18 cellular contexts compared by ENCODE assay signal in the genomic region with DNA sequence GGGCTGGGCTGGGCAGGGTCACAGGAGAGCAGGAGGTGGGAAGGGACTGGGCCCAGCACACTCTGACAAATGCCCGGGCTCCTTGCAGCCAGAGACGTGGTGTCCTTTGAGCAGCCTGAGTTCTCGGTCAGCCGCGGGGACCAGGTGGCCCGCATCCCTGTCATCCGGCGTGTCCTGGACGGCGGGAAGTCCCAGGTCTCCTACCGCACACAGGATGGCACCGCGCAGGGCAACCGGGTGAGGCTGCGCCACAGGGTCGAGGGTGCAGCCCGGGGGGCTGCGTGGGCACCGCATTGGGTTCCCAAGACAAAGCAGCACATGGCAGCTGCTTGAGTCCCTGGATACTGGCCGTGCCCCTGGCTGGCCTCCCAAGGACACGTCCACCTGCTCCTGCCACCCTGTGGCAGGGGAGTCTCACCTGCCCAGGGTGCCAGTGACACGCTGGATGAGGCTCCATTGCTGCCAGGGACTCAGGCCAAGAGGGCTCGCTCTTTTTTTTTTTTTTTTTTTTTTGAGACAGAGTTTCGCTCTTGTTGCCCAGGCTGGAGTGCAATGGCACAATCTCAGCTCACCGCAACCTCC. TPM values are rescaled to one million over a fixed set of nuclear protein-coding genes. Genes with fewer than 3 reads are reported as not detected.
A peak's percentile ranks its signal among the peaks of the same experiment; 100 is the strongest.
DNase-seq lines count a peak whose midpoint lies in the region; ATAC-seq, FAIRE-seq and TF ChIP-seq lines count a peak whose summit lies in the region.
"Had no signal": no experiment of that assay in that cellular context is flagged by ENCODE, and none has a peak within 500 bp of the region (broad histone marks: within the 10 kb centered on the region; RNA-seq: fewer than 3 reads in every experiment).

No MANE protein-coding gene starts in this region.

- TF ChIP-seq RAD21 in HepG2 (CRISPR knock-in tag; IDR thresholded peaks at IDR 0.05): no peak

- TF ChIP-seq POLR2A in HepG2 (IDR thresholded peaks at IDR 0.05; ENCODE audit: insufficient read depth in 1 of 2, low read depth in 2 of 2, low read length in 2 of 2): no peak
- TF ChIP-seq POLR2A in right lobe of liver (IDR thresholded peaks at IDR 0.05): no peak
- no peak for TF ChIP-seq POLR2A in spleen (IDR thresholded peaks at IDR 0.05)

- in situ Hi-C loops in HepG2 (cut with HindIII; ENCODE audit: extremely low pct_ligation_motif_present, low pct_unique_long_range_greater_than_20kb): no loop called here

- no peak overlapping the region for H3K4me2 ChIP-seq in HepG2 (ENCODE audit: low read depth, low read length)

- POLR2A ChIA-PET in HepG2 (lab: Yijun Ruan, JAX): no interaction called here

- CTCF ChIA-PET in HepG2 (lab: Yijun Ruan, JAX; ENCODE audit: low intra/inter-chr PET ratio, low total read pairs): no interaction called here

- H3K27ac ChIP-seq in HepG2 (ENCODE audit: extremely low read length, insufficient read depth, low read length) (no peak overlapping the region), right lobe of liver (no peak overlapping the region), RWPE2 (ENCODE audit: poor library complexity, severe bottlenecking) (no peak overlapping the region), spleen (no peak overlapping the region)

- H3K9ac ChIP-seq in HepG2 (ENCODE audit: insufficient read depth, low read depth, low read length): no peak overlapping the region

- H3K27me3 ChIP-seq in HepG2 (ENCODE audit: control insufficient read depth in 1 of 2, insufficient read depth in 2 of 2, low read length in 2 of 2) (peaks cover 0 to 4% of the 10 kb centered on the region in 2 experiments; a peak in 2 of 5 replicates), right lobe of liver (no peaks in the 10 kb centered on the region), RWPE2 (ENCODE audit: insufficient read depth, poor library complexity, severe bottlenecking) (no peaks in the 10 kb centered on the region), spleen (replicated peaks in 1 of 7) (no peaks in the 10 kb centered on the region)
- H3K27me3 ChIP-seq: BE2C had no signal

- no peaks in the 10 kb centered on the region for H3K36me3 ChIP-seq in HepG2 (replicated peaks in 1 of 2; ENCODE audit: control insufficient read depth in 1 of 2, insufficient read depth in 2 of 2, low read length in 2 of 2)
- H3K36me3 ChIP-seq in right lobe of liver: no peaks in the 10 kb centered on the region
- peaks cover 100% of the 10 kb centered on the region for H3K36me3 ChIP-seq in RWPE2 (ENCODE audit: low read depth)
- peaks cover 0 to 60% (median 2%) of the 10 kb centered on the region in 6 donors for H3K36me3 ChIP-seq in spleen
- H3K36me3 ChIP-seq: BE2C had no signal

- H3K9me3 ChIP-seq in HepG2 (ENCODE audit: low read length): no peaks in the 10 kb centered on the region
- no peaks in the 10 kb centered on the region for H3K9me3 ChIP-seq in right lobe of liver
- no peaks in the 10 kb centered on the region for H3K9me3 ChIP-seq in RWPE2 (ENCODE audit: severe bottlenecking)
- H3K9me3 ChIP-seq in spleen: no peaks in the 10 kb centered on the region
- H3K9me3 ChIP-seq: BE2C had no signal

- DNase-seq in HepG2 (ENCODE audit: low spot score) (no peak), right lobe of liver (no peak), RWPE2 (ENCODE audit: low spot score) (no peak), spleen (peak; percentile 57), MV-4-11 (lab: John Stamatoyannopoulos, UW) (no peak), NCI-H345 treated with DMSO at 0.1 percent for 48 hours (lab: John Stamatoyannopoulos, UW; ENCODE audit: unreplicated experiment) (no peak)
- DNase-seq: ACHN; BE2C; C1 segment of cervical spinal cord; CD4-positive, CD25-positive, alpha-beta regulatory T cell; CD8-positive, alpha-beta memory T cell; COR-L47; DMS79 treated with DMSO at 0.1 percent for 48 hours; GF-D8; GOT3; H7 had no signal

- H3K4me1 ChIP-seq in HepG2 (ENCODE audit: insufficient read depth, low read length): peaks cover 21% of the 10 kb centered on the region
- peaks cover 0 to 4% (median 0%) of the 10 kb centered on the region in 4 donors for H3K4me1 ChIP-seq in right lobe of liver
- no peaks in the 10 kb centered on the region for H3K4me1 ChIP-seq in RWPE2 (ENCODE audit: insufficient read depth, poor library complexity, severe bottlenecking)
- H3K4me1 ChIP-seq in spleen: peaks cover 4 to 31% (median 19%) of the 10 kb centered on the region in 6 donors
- H3K4me1 ChIP-seq: BE2C had no signal

- BruUV-seq in HepG2 (replicated peaks; lab: Mats Ljungman, UMichigan): no TSS peak

- no peak overlapping the region for H3K4me3 ChIP-seq in HepG2 (replicated peaks in 1 of 3; ENCODE audit: insufficient read depth in 1 of 3, low read depth in 2 of 3, low read length in 3 of 3)
- H3K4me3 ChIP-seq in right lobe of liver: no peak overlapping the region
- H3K4me3 ChIP-seq in RWPE2 (ENCODE audit: severe bottlenecking): no peak overlapping the region
- H3K4me3 ChIP-seq in spleen: no peak overlapping the region

- ATAC-seq in HepG2 (no peak), right lobe of liver (no peak), RWPE2 (ENCODE audit: low read depth) (0 out of 3 replicates have a peak, but pooled peaks have one; percentile 1)

- H3K79me2 ChIP-seq in HepG2 (ENCODE audit: insufficient read depth, low read length): no peaks in the 10 kb centered on the region

- H4K20me1 ChIP-seq in HepG2 (ENCODE audit: insufficient read depth, low read length): no peaks in the 10 kb centered on the region

- WGBS in HepG2 (ENCODE audit: low lambda C conversion rate): 78% methylated on average over 5 of the region's 25 CpGs
- WGBS in right lobe of liver (ENCODE audit: insufficient coverage, low coverage, low lambda C conversion rate, missing lambda C conversion rate): 93% methylated on average over 3 of the region's 25 CpGs
- 86 to 95% (median 92%) methylated on average over 11 to 25 of the region's 25 CpGs for WGBS in spleen, 5 donors

- no peak for TF ChIP-seq EP300 in HepG2 (IDR thresholded peaks at IDR 0.05; ENCODE audit: low read depth in 2 of 2, low read length in 2 of 2)
- TF ChIP-seq EP300 in HepG2 (CRISPR knock-in tag; IDR thresholded peaks at IDR 0.05; ENCODE audit: borderline replicate concordance): no peak

- H2AFZ ChIP-seq in HepG2 (ENCODE audit: low read length): no peak overlapping the region

- intact Hi-C loops in HepG2 (cut with micrococcal nuclease; ENCODE audit: unreplicated experiment) (no loop called here), right lobe of liver (cut with DNase I) (no loop called here), spleen (cut with DNase I; ENCODE audit: low total_unique reads) (no loop called here)

- 0 out of 2 replicates have a peak, but pooled peaks have one; percentile 8 for TF ChIP-seq CTCF in HepG2 (CRISPR knock-in tag; IDR thresholded peaks at IDR 0.05)
- no peak for TF ChIP-seq CTCF in right lobe of liver (IDR thresholded peaks at IDR 0.05)
- TF ChIP-seq CTCF in RWPE2 (IDR thresholded peaks at IDR 0.05; ENCODE audit: poor library complexity, severe bottlenecking): no peak
- TF ChIP-seq CTCF in spleen (IDR thresholded peaks at IDR 0.05 in 8 of 11, conservative IDR thresholded peaks at IDR 0.05 in 3 of 11): no peak

- FAIRE-seq in HepG2 (lab: Jason Lieb, UNC): no peak
- FAIRE-seq: A204.1, D721Med had no signal

RNA-seq across cellular contexts. Expression of a gene that starts 21.3 kb away (rescaled TPM):
- total RNA-seq in HepG2 (2016; rRNA removed; fragmentation: Illumina TruSeq; extraction: Trizol): 93.6 and 95.6 TPM in 2 replicates
- 31.6 and 39.5 TPM in 2 replicates for total RNA-seq in HepG2 (2016; cell fraction: cytosol; rRNA removed; fragmentation: Illumina TruSeq; extraction: Trizol; ENCODE audit: low read depth)
- 94.0 and 98.0 TPM in 2 replicates for total RNA-seq in HepG2 (2016; cell fraction: insoluble cytoplasmic fraction; rRNA removed; fragmentation: Illumina TruSeq; extraction: Trizol)
- total RNA-seq in HepG2 (2016; cell fraction: membrane; rRNA removed; fragmentation: Illumina TruSeq; extraction: Trizol): 35.0 and 44.2 TPM in 2 replicates
- total RNA-seq in HepG2 (2016; cell fraction: nucleus; rRNA removed; fragmentation: Illumina TruSeq; extraction: Trizol): 44.3 and 48.9 TPM in 2 replicates
- 59.9 and 93.0 TPM in 2 replicates for polyA plus RNA-seq in HepG2 (2011; rRNA removed)
- 65.7 and 112 TPM in 2 replicates for polyA plus RNA-seq in HepG2 (2011; cell fraction: cytosol; rRNA removed)
- 162 and 164 TPM in 2 replicates for polyA plus RNA-seq in HepG2 (2011; cell fraction: nucleus; rRNA removed)
- polyA plus RNA-seq in HepG2 (2012): 57.4 and 59.7 TPM in 2 replicates
- polyA plus RNA-seq in HepG2 (2016; cell fraction: cytosol; fragmentation: Illumina TruSeq; extraction: Trizol; ENCODE audit: low read depth): 29.0 and 30.8 TPM in 2 replicates
- 86.3 and 86.5 TPM in 2 replicates for polyA plus RNA-seq in HepG2 (2016; cell fraction: insoluble cytoplasmic fraction; fragmentation: Illumina TruSeq; extraction: Trizol; ENCODE audit: low read depth)
- polyA plus RNA-seq in HepG2 (2016; cell fraction: membrane; fragmentation: Illumina TruSeq; extraction: Trizol; ENCODE audit: low read depth): 25.3 and 27.1 TPM in 2 replicates
- polyA plus RNA-seq in HepG2 (2016; cell fraction: nucleus; fragmentation: Illumina TruSeq; extraction: Trizol; ENCODE audit: insufficient read depth, low read depth): 72.3 and 78.9 TPM in 2 replicates
- polyA minus RNA-seq in HepG2 (2011; rRNA and poly(A)+ RNA removed; ENCODE audit: low replicate concordance): 28.9 and 121 TPM in 2 replicates
- polyA minus RNA-seq in HepG2 (2011; cell fraction: cytosol; rRNA and poly(A)+ RNA removed): 45.9 and 49.6 TPM in 2 replicates
- polyA minus RNA-seq in HepG2 (2011; cell fraction: nucleus; rRNA and poly(A)+ RNA removed): 26.3 and 28.6 TPM in 2 replicates
- total RNA-seq in right lobe of liver: 10 to 100 TPM; 38.6 to 87.4 (median 76.9) TPM
- total RNA-seq in spleen: 10 to 100 TPM; 23.5 to 45.1 (median 33.5) TPM
- polyA plus RNA-seq in spleen: 10 to 100 TPM; 34.2 to 45.9 (median 37.0) TPM

RNA-seq across cellular contexts. Expression of a gene that starts 22.5 kb away (rescaled TPM):
- total RNA-seq in HepG2 (2016; rRNA removed; fragmentation: Illumina TruSeq; extraction: Trizol): 4.0 and 6.9 TPM in 2 replicates
- 9.2 and 10.4 TPM in 2 replicates for total RNA-seq in HepG2 (2016; cell fraction: cytosol; rRNA removed; fragmentation: Illumina TruSeq; extraction: Trizol; ENCODE audit: low read depth)
- total RNA-seq in HepG2 (2016; cell fraction: insoluble cytoplasmic fraction; rRNA removed; fragmentation: Illumina TruSeq; extraction: Trizol): 3.9 and 6.3 TPM in 2 replicates
- total RNA-seq in HepG2 (2016; cell fraction: membrane; rRNA removed; fragmentation: Illumina TruSeq; extraction: Trizol): 10.1 and 14.6 TPM in 2 replicates
- 3.7 and 3.9 TPM in 2 replicates for total RNA-seq in HepG2 (2016; cell fraction: nucleus; rRNA removed; fragmentation: Illumina TruSeq; extraction: Trizol)
- polyA plus RNA-seq in HepG2 (2011; rRNA removed): 14.5 and 14.7 TPM in 2 replicates
- polyA plus RNA-seq in HepG2 (2011; cell fraction: cytosol; rRNA removed): 5.1 and 8.2 TPM in 2 replicates
- polyA plus RNA-seq in HepG2 (2011; cell fraction: nucleus; rRNA removed): 28.7 and 39.5 TPM in 2 replicates
- polyA plus RNA-seq in HepG2 (2012): 13.2 and 14.2 TPM in 2 replicates
- polyA plus RNA-seq in HepG2 (2016; cell fraction: cytosol; fragmentation: Illumina TruSeq; extraction: Trizol; ENCODE audit: low read depth): 36.1 and 40.9 TPM in 2 replicates
- polyA plus RNA-seq in HepG2 (2016; cell fraction: insoluble cytoplasmic fraction; fragmentation: Illumina TruSeq; extraction: Trizol; ENCODE audit: low read depth): 10.5 and 16.8 TPM in 2 replicates
- polyA plus RNA-seq in HepG2 (2016; cell fraction: membrane; fragmentation: Illumina TruSeq; extraction: Trizol; ENCODE audit: low read depth): 41.4 and 43.0 TPM in 2 replicates
- polyA plus RNA-seq in HepG2 (2016; cell fraction: nucleus; fragmentation: Illumina TruSeq; extraction: Trizol; ENCODE audit: insufficient read depth, low read depth): 20.5 and 28.1 TPM in 2 replicates
- polyA minus RNA-seq in HepG2 (2011; rRNA and poly(A)+ RNA removed; ENCODE audit: low replicate concordance): 25.3 and 28.4 TPM in 2 replicates
- 8.4 and 12.7 TPM in 2 replicates for polyA minus RNA-seq in HepG2 (2011; cell fraction: cytosol; rRNA and poly(A)+ RNA removed)
- 3.2 and 6.3 TPM in 2 replicates for polyA minus RNA-seq in HepG2 (2011; cell fraction: nucleus; rRNA and poly(A)+ RNA removed)
- 1 to 10 TPM in 5 of 6 experiments, under 1 TPM in 1; 0.92 to 4.1 (median 2.0) TPM for total RNA-seq in right lobe of liver
- 100 to 1,000 TPM in 3 of 7 donors, 10 to 100 TPM in 4; 80.4 to 205 (median 90.1) TPM for total RNA-seq in spleen
- 10 to 100 TPM; 16.6 to 49.9 (median 30.1) TPM for polyA plus RNA-seq in spleen
- total RNA-seq: CD4-positive, CD25-positive, alpha-beta regulatory T cell had no signal

RNA-seq across cellular contexts. Expression of a gene that starts 40.9 kb away (rescaled TPM):
- total RNA-seq in HepG2 (2016; rRNA removed; fragmentation: Illumina TruSeq; extraction: Trizol) (28.6 and 33.0 TPM in 2 replicates), right lobe of liver (10 to 100 TPM in 4 of 6 experiments, 1 to 10 TPM in 2; 5.8 to 29.2 (median 11.1) TPM), spleen (10 to 100 TPM; 35.4 to 53.8 (median 48.6) TPM)
- 37.2 and 44.0 TPM in 2 replicates for total RNA-seq in HepG2 (2016; cell fraction: cytosol; rRNA removed; fragmentation: Illumina TruSeq; extraction: Trizol; ENCODE audit: low read depth)
- 21.2 and 33.0 TPM in 2 replicates for total RNA-seq in HepG2 (2016; cell fraction: insoluble cytoplasmic fraction; rRNA removed; fragmentation: Illumina TruSeq; extraction: Trizol)
- total RNA-seq in HepG2 (2016; cell fraction: membrane; rRNA removed; fragmentation: Illumina TruSeq; extraction: Trizol): 58.6 and 59.5 TPM in 2 replicates
- total RNA-seq in HepG2 (2016; cell fraction: nucleus; rRNA removed; fragmentation: Illumina TruSeq; extraction: Trizol): 38.6 and 43.6 TPM in 2 replicates
- polyA plus RNA-seq in HepG2 (2011; rRNA removed) (30.7 and 31.6 TPM in 2 replicates), spleen (10 to 100 TPM; 19.0 to 41.9 (median 25.8) TPM)
- 18.7 and 21.7 TPM in 2 replicates for polyA plus RNA-seq in HepG2 (2011; cell fraction: cytosol; rRNA removed)
- polyA plus RNA-seq in HepG2 (2011; cell fraction: nucleus; rRNA removed): 50.0 and 56.4 TPM in 2 replicates
- 20.8 and 23.9 TPM in 2 replicates for polyA plus RNA-seq in HepG2 (2012)
- 55.3 and 62.7 TPM in 2 replicates for polyA plus RNA-seq in HepG2 (2016; cell fraction: cytosol; fragmentation: Illumina TruSeq; extraction: Trizol; ENCODE audit: low read depth)
- 28.7 and 35.1 TPM in 2 replicates for polyA plus RNA-seq in HepG2 (2016; cell fraction: insoluble cytoplasmic fraction; fragmentation: Illumina TruSeq; extraction: Trizol; ENCODE audit: low read depth)
- 64.7 and 69.9 TPM in 2 replicates for polyA plus RNA-seq in HepG2 (2016; cell fraction: membrane; fragmentation: Illumina TruSeq; extraction: Trizol; ENCODE audit: low read depth)
- 52.8 and 60.0 TPM in 2 replicates for polyA plus RNA-seq in HepG2 (2016; cell fraction: nucleus; fragmentation: Illumina TruSeq; extraction: Trizol; ENCODE audit: insufficient read depth, low read depth)
- 24.3 and 28.1 TPM in 2 replicates for polyA minus RNA-seq in HepG2 (2011; rRNA and poly(A)+ RNA removed; ENCODE audit: low replicate concordance)
- 10.4 and 14.9 TPM in 2 replicates for polyA minus RNA-seq in HepG2 (2011; cell fraction: cytosol; rRNA and poly(A)+ RNA removed)
- polyA minus RNA-seq in HepG2 (2011; cell fraction: nucleus; rRNA and poly(A)+ RNA removed): 78.9 and 91.3 TPM in 2 replicates

Comparison
In these comparisons a context has a peak if more than half of its experiments do, and no peak if none do; other contexts are left out.
1. RNA of a gene that starts 22.5 kb away (total RNA-seq): 80.4 to 205 TPM in spleen; 3.7 to 14.6 TPM in HepG2 and 0.92 to 4.1 TPM in right lobe of liver; every median in the first group is over 4 times any median in the second.